ENCODE assay signal across 31 cellular contexts in genomic region chr1:218750216-218750970, GRCh38.
"Had no signal": no experiment of that assay in that cellular context is flagged by ENCODE, and none has a peak within 500 bp of the region (broad histone marks: within the 10 kb centered on the region; RNA-seq: fewer than 3 reads in every experiment).

No MANE protein-coding gene starts in this region.

- H3K27ac Mint-ChIP-seq: activated B cell treated with CpG ODN at 0.5 μM for 24 hours; activated CD4-positive, alpha-beta memory T cell treated with anti-CD3 and anti-CD28 coated beads, Interleukin-2, amount 10 ng/mL, durations not matched to agents 7 days and 5 days; activated CD4-positive, alpha-beta T cell treated with anti-CD3 and anti-CD28 coated beads, Interleukin-2, amount 10 ng/mL, durations not matched to agents 24 days and 14 days; activated CD8-positive, alpha-beta memory T cell treated with anti-CD3 and anti-CD28 coated beads, Interleukin-2, amount 10 ng/mL, durations not matched to agents 7 days and 5 days; activated CD8-positive, alpha-beta T cell treated with anti-CD3 and anti-CD28 coated beads, Interleukin-2, amount 10 ng/mL, durations not matched to agents 7 days and 5 days; activated naive CD4-positive, alpha-beta T cell treated with anti-CD3 and anti-CD28 coated beads for 36 hours; activated naive CD4-positive, alpha-beta T cell treated with anti-CD3 and anti-CD28 coated beads, Interleukin-2, amount 50 U/mL, for 72 hours; activated naive CD8-positive, alpha-beta T cell treated with anti-CD3 and anti-CD28 coated beads for 36 hours; activated T-cell treated with anti-CD3 and anti-CD28 coated beads, Interleukin-2, amount 50 U/mL, for 24 hours; activated T-helper 2 cell treated with anti-CD3 and anti-CD28 coated beads, Interferon-gamma antibody, Interleukin-2, Interleukin-4, amounts not matched to agents 10 μg/mL and 5 μg/mL and 100 μg/mL, durations not matched to agents 14 hours and 24 hours and 36 hours; T-helper 1 cell treated with Interleukin-12 subunit alpha and Interleukin-12 subunit beta and Interleukin-4 antibody, amounts not matched to agents 30 μg/mL and 1 μg/mL, for 36 hours; T-helper 2 cell treated with Interferon-gamma antibody and Interleukin-4, amounts not matched to agents 5 μg/mL and 100 μg/mL, for 36 hours had no signal

- H3K36me3 Mint-ChIP-seq: activated CD8-positive, alpha-beta memory T cell treated with anti-CD3 and anti-CD28 coated beads, Interleukin-2, amount 10 ng/mL, durations not matched to agents 7 days and 5 days; activated naive CD4-positive, alpha-beta T cell treated with anti-CD3 and anti-CD28 coated beads, Interleukin-2, amount 50 U/mL, for 72 hours; activated naive CD8-positive, alpha-beta T cell treated with anti-CD3 and anti-CD28 coated beads for 36 hours had no signal

- H3K27me3 Mint-ChIP-seq: activated B cell treated with CpG ODN at 0.5 μM for 24 hours; activated CD4-positive, alpha-beta memory T cell treated with anti-CD3 and anti-CD28 coated beads, Interleukin-2, amount 10 ng/mL, durations not matched to agents 7 days and 5 days; activated CD4-positive, alpha-beta T cell treated with anti-CD3 and anti-CD28 coated beads, Interleukin-2, amount 10 ng/mL, durations not matched to agents 24 days and 14 days; activated CD8-positive, alpha-beta memory T cell treated with anti-CD3 and anti-CD28 coated beads, Interleukin-2, amount 10 ng/mL, durations not matched to agents 7 days and 5 days; activated naive CD8-positive, alpha-beta T cell treated with anti-CD3 and anti-CD28 coated beads for 36 hours; activated T-cell treated with anti-CD3 and anti-CD28 coated beads, Interleukin-2, amount 50 U/mL, for 24 hours had no signal

- DNase-seq: activated B cell treated with CpG ODN at 0.5 μM for 24 hours; activated CD4-positive, alpha-beta memory T cell treated with anti-CD3 and anti-CD28 coated beads, Interleukin-2, amount 10 ng/mL, durations not matched to agents 7 days and 5 days; activated CD4-positive, alpha-beta T cell treated with anti-CD3 and anti-CD28 coated beads for 4 hours; activated CD4-positive, alpha-beta T cell treated with anti-CD3 and anti-CD28 coated beads, Interleukin-2, amount 10 ng/mL, durations not matched to agents 24 days and 14 days; activated CD4-positive, alpha-beta T cell treated with anti-CD3 and anti-CD28 coated beads, Interleukin-2, amount 50 U/mL, for 1 hour; activated CD4-positive, alpha-beta T cell treated with anti-CD3 and anti-CD28 coated beads, Interleukin-2, amount 50 U/mL, for 4 hours; activated CD4-positive, CD25-positive, alpha-beta regulatory T cell treated with anti-CD3 and anti-CD28 coated beads, Interleukin-2, amount 50 U/mL, for 72 hours; activated CD8-positive, alpha-beta memory T cell treated with anti-CD3 and anti-CD28 coated beads for 24 hours; activated CD8-positive, alpha-beta memory T cell treated with anti-CD3 and anti-CD28 coated beads, Interleukin-2, amount 10 ng/mL, durations not matched to agents 7 days and 5 days; activated CD8-positive, alpha-beta memory T cell treated with anti-CD3 and anti-CD28 coated beads, Interleukin-2, amount 50 U/mL, for 48 hours; activated CD8-positive, alpha-beta T cell treated with anti-CD3 and anti-CD28 coated beads, Interleukin-2, amount 10 ng/mL, durations not matched to agents 7 days and 5 days; activated effector memory CD4-positive, alpha-beta T cell treated with Interleukin-2 at 50 U/mL for 16 hours; activated gamma-delta T cell; activated naive CD4-positive, alpha-beta T cell treated with anti-CD3 and anti-CD28 coated beads for 36 hours; activated naive CD4-positive, alpha-beta T cell treated with anti-CD3 and anti-CD28 coated beads, Interleukin-2, amount 50 U/mL, for 16 hours; activated naive CD8-positive, alpha-beta T cell treated with anti-CD3 and anti-CD28 coated beads for 36 hours; activated T-cell treated with anti-CD3 and anti-CD28 coated beads, Interleukin-2, amount 50 U/mL, for 24 hours; activated T-cell treated with anti-CD3 and anti-CD28 coated beads, Interleukin-2, amount 50 U/mL, for 48 hours; adrenal gland; amniotic stem cell; aorta; body of pancreas; brain microvascular endothelial cell; central memory CD4-positive, alpha-beta T cell; T-helper 1 cell; T-helper 2 cell; T-helper 9 cell had no signal

- H3K4me3 Mint-ChIP-seq: activated B cell treated with CpG ODN at 0.5 μM for 24 hours; activated CD4-positive, alpha-beta memory T cell treated with anti-CD3 and anti-CD28 coated beads, Interleukin-2, amount 10 ng/mL, durations not matched to agents 7 days and 5 days; activated CD4-positive, alpha-beta T cell treated with anti-CD3 and anti-CD28 coated beads, Interleukin-2, amount 10 ng/mL, durations not matched to agents 24 days and 14 days; activated CD8-positive, alpha-beta memory T cell treated with anti-CD3 and anti-CD28 coated beads, Interleukin-2, amount 10 ng/mL, durations not matched to agents 7 days and 5 days; activated CD8-positive, alpha-beta T cell treated with anti-CD3 and anti-CD28 coated beads, Interleukin-2, amount 10 ng/mL, durations not matched to agents 7 days and 5 days; activated naive CD4-positive, alpha-beta T cell treated with anti-CD3 and anti-CD28 coated beads for 36 hours; activated naive CD8-positive, alpha-beta T cell treated with anti-CD3 and anti-CD28 coated beads for 36 hours; activated T-cell treated with anti-CD3 and anti-CD28 coated beads, Interleukin-2, amount 50 U/mL, for 24 hours; T-helper 1 cell treated with Interleukin-12 subunit alpha and Interleukin-12 subunit beta and Interleukin-4 antibody, amounts not matched to agents 30 μg/mL and 1 μg/mL, for 36 hours; T-helper 2 cell treated with Interferon-gamma antibody and Interleukin-4, amounts not matched to agents 5 μg/mL and 100 μg/mL, for 36 hours had no signal

- H3K4me1 Mint-ChIP-seq: activated B cell treated with CpG ODN at 0.5 μM for 24 hours; activated CD4-positive, alpha-beta memory T cell treated with anti-CD3 and anti-CD28 coated beads, Interleukin-2, amount 10 ng/mL, durations not matched to agents 7 days and 5 days; activated CD4-positive, alpha-beta T cell treated with anti-CD3 and anti-CD28 coated beads, Interleukin-2, amount 10 ng/mL, durations not matched to agents 24 days and 14 days; activated CD8-positive, alpha-beta memory T cell treated with anti-CD3 and anti-CD28 coated beads, Interleukin-2, amount 10 ng/mL, durations not matched to agents 7 days and 5 days; activated naive CD8-positive, alpha-beta T cell treated with anti-CD3 and anti-CD28 coated beads for 36 hours had no signal

- ATAC-seq: activated CD8-positive, alpha-beta memory T cell treated with anti-CD3 and anti-CD28 coated beads, Interleukin-2, amount 10 ng/mL, durations not matched to agents 7 days and 5 days; activated CD8-positive, alpha-beta T cell treated with anti-CD3 and anti-CD28 coated beads, Interleukin-2, amount 10 ng/mL, durations not matched to agents 7 days and 5 days; activated naive CD4-positive, alpha-beta T cell treated with anti-CD3 and anti-CD28 coated beads, Interleukin-2, amount 50 U/mL, for 72 hours; body of pancreas had no signal

- H3K9me3 Mint-ChIP-seq: activated CD4-positive, alpha-beta T cell treated with anti-CD3 and anti-CD28 coated beads, Interleukin-2, amount 10 ng/mL, durations not matched to agents 24 days and 14 days had no signal
